ENCODE assay signal across 12 cellular contexts in genomic region chr22:30183861-30184278, GRCh38.
A peak's percentile ranks its signal among the peaks of the same experiment; 100 is the strongest.
DNase-seq lines count a peak whose midpoint lies in the region; ATAC-seq and TF ChIP-seq lines count a peak whose summit lies in the region.
"Had no signal": no experiment of that assay in that cellular context is flagged by ENCODE, and none has a peak within 500 bp of the region (broad histone marks: within the 10 kb centered on the region; RNA-seq: fewer than 3 reads in every experiment).

No MANE protein-coding gene starts in this region.

- H3K27ac Mint-ChIP-seq in activated CD8-positive, alpha-beta T cell treated with anti-CD3 and anti-CD28 coated beads for 36 hours: peak overlapping the region; percentile 95

- TF ChIP-seq CTCF in activated CD8-positive, alpha-beta T cell treated with anti-CD3 and anti-CD28 coated beads for 36 hours (IDR thresholded peaks at IDR 0.05): no peak
- TF ChIP-seq CTCF in lower lobe of right lung (IDR thresholded peaks at IDR 0.05): no peak

- H3K9me3 Mint-ChIP-seq in activated CD8-positive, alpha-beta T cell treated with anti-CD3 and anti-CD28 coated beads for 36 hours: no peaks in the 10 kb centered on the region

- peak; percentile 65 for ATAC-seq in activated CD8-positive, alpha-beta T cell treated with anti-CD3 and anti-CD28 coated beads for 36 hours
- no peak for ATAC-seq in lower lobe of right lung
- ATAC-seq: heart right ventricle had no signal

- CTCF ChIA-PET in activated CD8-positive, alpha-beta T cell treated with anti-CD3 and anti-CD28 coated beads for 36 hours (lab: Charles Lee): interaction anchor here (1.0 to 1.1 kb wide), 2 partner anchors 10 to 16 kb away, joined by 3 to 5 read pairs; no protein-coding TSS in a partner anchor

- no peaks in the 10 kb centered on the region for H3K4me1 ChIP-seq in lower lobe of right lung

- peak; percentile 90 for DNase-seq in CMK (ENCODE audit: low read depth)
- DNase-seq in activated CD8-positive, alpha-beta T cell treated with anti-CD3 and anti-CD28 coated beads for 36 hours: peak; percentile 47
- peak; percentile 65 for DNase-seq in islet precursor cell
- DNase-seq in stimulated activated CD4-positive, alpha-beta T cell treated with anti-CD3 and anti-CD28 coated beads, Interleukin-4, amount 100 ng/mL, for 24 hours: no peak
- DNase-seq in lower lobe of right lung: no peak
- DNase-seq in NCI-H82 treated with DMSO at 0.1 percent for 48 hours (lab: John Stamatoyannopoulos, UW; ENCODE audit: unreplicated experiment): no peak
- DNase-seq in NCI-H524 treated with DMSO at 0.1 percent for 48 hours (lab: John Stamatoyannopoulos, UW): no peak
- DNase-seq: effector CD8-positive, alpha-beta T cell; heart right ventricle; NCI-H1694 treated with DMSO at 0.1 percent for 48 hours; thyroid gland had no signal

- POLR2A ChIA-PET in activated CD8-positive, alpha-beta T cell treated with anti-CD3 and anti-CD28 coated beads for 36 hours (lab: Charles Lee): no interaction called here

- H3K27ac ChIP-seq in KOPT-K1 (ENCODE audit: low read depth, low read length, poor library complexity, severe bottlenecking): peak overlapping the region; percentile 86
- no peak overlapping the region for H3K27ac ChIP-seq in lower lobe of right lung
- H3K27ac ChIP-seq: heart right ventricle, thyroid gland had no signal

- no peaks in the 10 kb centered on the region for H3K27me3 Mint-ChIP-seq in activated CD8-positive, alpha-beta T cell treated with anti-CD3 and anti-CD28 coated beads for 36 hours

- intact Hi-C loops in activated CD8-positive, alpha-beta T cell treated with anti-CD3 and anti-CD28 coated beads for 36 hours (cut with micrococcal nuclease): no loop called here
- intact Hi-C loops in lower lobe of right lung (cut with DNase I): no loop called here

- H3K36me3 Mint-ChIP-seq in activated CD8-positive, alpha-beta T cell treated with anti-CD3 and anti-CD28 coated beads for 36 hours (ENCODE audit: low read depth): no peaks in the 10 kb centered on the region

- peaks cover 87% of the 10 kb centered on the region for H3K4me1 Mint-ChIP-seq in activated CD8-positive, alpha-beta T cell treated with anti-CD3 and anti-CD28 coated beads for 36 hours (ENCODE audit: low read depth)

- H3K36me3 ChIP-seq in KOPT-K1 (ENCODE audit: insufficient read depth, low read length): no peaks in the 10 kb centered on the region
- H3K36me3 ChIP-seq in lower lobe of right lung: no peaks in the 10 kb centered on the region
- H3K36me3 ChIP-seq: heart right ventricle, thyroid gland had no signal

- H3K4me3 ChIP-seq in lower lobe of right lung: no peak overlapping the region
- H3K4me3 ChIP-seq: heart right ventricle, thyroid gland had no signal

- peak overlapping the region; percentile 42 for H3K4me3 Mint-ChIP-seq in activated CD8-positive, alpha-beta T cell treated with anti-CD3 and anti-CD28 coated beads for 36 hours

- no peaks in the 10 kb centered on the region for H3K27me3 ChIP-seq in lower lobe of right lung (ENCODE audit: low read depth)
- H3K27me3 ChIP-seq: thyroid gland had no signal

- no peaks in the 10 kb centered on the region for H3K9me3 ChIP-seq in KOPT-K1 (ENCODE audit: insufficient read depth, low read length, poor library complexity, severe bottlenecking)
- no peaks in the 10 kb centered on the region for H3K9me3 ChIP-seq in lower lobe of right lung
- H3K9me3 ChIP-seq: heart right ventricle, thyroid gland had no signal

Comparison
In these comparisons a context has a peak if more than half of its experiments do, and no peak if none do; other contexts are left out.
1. DNase-seq: peak in CMK (single experiment), activated CD8-positive, alpha-beta T cell treated with anti-CD3 and anti-CD28 coated beads for 36 hours (single experiment) and islet precursor cell (single experiment); none in stimulated activated CD4-positive, alpha-beta T cell treated with anti-CD3 and anti-CD28 coated beads, Interleukin-4, amount 100 ng/mL, for 24 hours (single experiment), lower lobe of right lung (single experiment), NCI-H82 treated with DMSO at 0.1 percent for 48 hours (single experiment) and NCI-H524 treated with DMSO at 0.1 percent for 48 hours (single experiment).